ENCODE assay signal across 18 cellular contexts in genomic region chr17:51611585-51611984, GRCh38.
DNase-seq lines count a peak whose midpoint lies in the region; ATAC-seq and TF ChIP-seq lines count a peak whose summit lies in the region.
"Had no signal": no experiment of that assay in that cellular context is flagged by ENCODE, and none has a peak within 500 bp of the region (broad histone marks: within the 10 kb centered on the region; RNA-seq: fewer than 3 reads in every experiment).

No MANE protein-coding gene starts in this region.

- peak; percentile 29 to 94 (median 78) for ATAC-seq in heart right ventricle
- no peak for ATAC-seq in GM19328 (IDR thresholded peaks at IDR 0.05; ENCODE audit: unreplicated experiment)

- H3K27me3 ChIP-seq in heart right ventricle (no peaks in the 10 kb centered on the region), right atrium auricular region (no peaks in the 10 kb centered on the region), SJCRH30 (no peaks in the 10 kb centered on the region), spleen (replicated peaks in 1 of 7) (peaks cover 0 to 11% (median 0%) of the 10 kb centered on the region in 7 donors)

- H3K4me1 ChIP-seq in heart right ventricle: peaks cover 0 to 34% (median 6%) of the 10 kb centered on the region in 9 donors
- H3K4me1 ChIP-seq in right atrium auricular region: no peaks in the 10 kb centered on the region
- no peaks in the 10 kb centered on the region for H3K4me1 ChIP-seq in SJCRH30
- peaks cover 0 to 9% (median 0%) of the 10 kb centered on the region in 6 donors for H3K4me1 ChIP-seq in spleen

- DNase-seq in heart right ventricle: peak; percentile 9 to 26
- DNase-seq in right atrium auricular region (ENCODE audit: low spot score): no peak
- DNase-seq in SJCRH30: peak; percentile 20 to 63
- peak; percentile 10 for DNase-seq in left kidney (ENCODE audit: low read depth, low spot score)
- peak; percentile 73 for DNase-seq in spleen
- no peak for DNase-seq in GM19240 (ENCODE audit: insufficient read length, low spot score)
- DNase-seq in CD1c-positive myeloid dendritic cell (ENCODE audit: extremely low spot score): no peak
- DNase-seq: Caco-2, DMS153, H9, NCI-H1105, NCI-H1694 treated with DMSO at 0.1 percent for 48 hours, NCI-H2107, NCI-H226, NCI-H69 had no signal

- H3K4me3 ChIP-seq in heart right ventricle (no peak overlapping the region), right atrium auricular region (no peak overlapping the region), SJCRH30 (no peak overlapping the region), spleen (no peak overlapping the region)
- H3K4me3 ChIP-seq: A549 had no signal

- no peaks in the 10 kb centered on the region for H3K36me3 ChIP-seq in heart right ventricle
- no peaks in the 10 kb centered on the region for H3K36me3 ChIP-seq in right atrium auricular region
- H3K36me3 ChIP-seq in SJCRH30: no peaks in the 10 kb centered on the region
- H3K36me3 ChIP-seq in spleen: no peaks in the 10 kb centered on the region

- 39 to 53% methylated on average over 6 of the region's 6 CpGs for WGBS in heart right ventricle, 2 donors
- 52 to 67% (median 55%) methylated on average over 6 of the region's 6 CpGs for WGBS in spleen, 5 donors

- intact Hi-C loops in heart right ventricle (cut with DNase I) (loop anchor here in 1 of 10 donors (5.0 kb wide), 1 partner anchor 91 kb away; no protein-coding TSS in a partner anchor), spleen (cut with DNase I; ENCODE audit: low total_unique reads) (no loop called here)

- H3K27ac ChIP-seq in heart right ventricle: peak overlapping the region in 4 of 10 donors; percentile 14 to 53 (median 32)
- H3K27ac ChIP-seq in right atrium auricular region: no peak overlapping the region
- H3K27ac ChIP-seq in SJCRH30: no peak overlapping the region
- no peak overlapping the region for H3K27ac ChIP-seq in spleen
- H3K27ac ChIP-seq: A549, KMS-11 had no signal

- no peaks in the 10 kb centered on the region for H3K9me3 ChIP-seq in heart right ventricle
- H3K9me3 ChIP-seq in right atrium auricular region: no peaks in the 10 kb centered on the region
- no peaks in the 10 kb centered on the region for H3K9me3 ChIP-seq in SJCRH30 (replicated peaks)
- H3K9me3 ChIP-seq in spleen: no peaks in the 10 kb centered on the region
- H3K9me3 ChIP-seq: A549, Caco-2 had no signal

- no peak for TF ChIP-seq POLR2A in spleen (IDR thresholded peaks at IDR 0.05)

- no peak for TF ChIP-seq CTCF in heart right ventricle (IDR thresholded peaks at IDR 0.05)
- no peak for TF ChIP-seq CTCF in right atrium auricular region (IDR thresholded peaks at IDR 0.05)
- TF ChIP-seq CTCF in spleen (IDR thresholded peaks at IDR 0.05 in 8 of 11, conservative IDR thresholded peaks at IDR 0.05 in 3 of 11): no peak

Comparison
In these comparisons a context has a peak if more than half of its experiments do, and no peak if none do; other contexts are left out.
1. DNase-seq: peak in heart right ventricle (2 of 2), SJCRH30 (2 of 2), left kidney (single experiment) and spleen (single experiment); none in right atrium auricular region (single experiment), GM19240 (single experiment) and CD1c-positive myeloid dendritic cell (single experiment).